ENCODE assay signal across 19 cellular contexts in genomic region chr1:209617755-209618154, GRCh38. TPM values are rescaled to one million over a fixed set of nuclear protein-coding genes. Genes with fewer than 3 reads are reported as not detected.
DNase-seq lines count a peak whose midpoint lies in the region; ATAC-seq and TF ChIP-seq lines count a peak whose summit lies in the region.
"Had no signal": no experiment of that assay in that cellular context is flagged by ENCODE, and none has a peak within 500 bp of the region (broad histone marks: within the 10 kb centered on the region; RNA-seq: fewer than 3 reads in every experiment).

No MANE protein-coding gene starts in this region.

- no peaks in the 10 kb centered on the region for H4K20me1 ChIP-seq in GM23338 (replicated peaks; ENCODE audit: insufficient read depth)
- H4K20me1 ChIP-seq in HCT116 (ENCODE audit: insufficient read depth), result no peaks in the 10 kb centered on the region

- H3K36me3 Mint-ChIP-seq in GM23338 (ENCODE audit: low read depth), result no peaks in the 10 kb centered on the region; the same call in 2 of the 3 replicates
- H3K36me3 Mint-ChIP-seq: IgD-negative memory B cell had no signal

- H2AFZ ChIP-seq in GM23338 (no peak overlapping the region), HCT116 (ENCODE audit: low read depth, low read length, poor library complexity, severe bottlenecking) (no peak overlapping the region), mesenchymal stem cell (ENCODE audit: low read depth, low read length) (no peak overlapping the region)

- H4K8ac ChIP-seq in mesenchymal stem cell (ENCODE audit: low read length), result no peak overlapping the region

- H3K36me3 ChIP-seq in GM23338 (ENCODE audit: insufficient read depth), result no peaks in the 10 kb centered on the region
- peaks cover 0 to 11% of the 10 kb centered on the region in 2 experiments; a peak in 3 of 4 replicates for H3K36me3 ChIP-seq in HCT116 (ENCODE audit: control insufficient read depth in 1 of 2, insufficient read depth in 2 of 2, low read length in 2 of 2)
- H3K36me3 ChIP-seq in psoas muscle (ENCODE audit: insufficient read depth in 1 of 2, low read depth in 1 of 2), result peaks cover 0 to 4% of the 10 kb centered on the region in 2 donors
- peaks cover 8 to 18% of the 10 kb centered on the region in 2 experiments for H3K36me3 ChIP-seq in mesenchymal stem cell (ENCODE audit: control insufficient read depth in 1 of 2, insufficient read depth in 2 of 2, low read depth in 1 of 2, low read length in 2 of 2)
- H3K36me3 ChIP-seq: BE2C had no signal

- no peak overlapping the region for H2AK5ac ChIP-seq in mesenchymal stem cell (ENCODE audit: low read length, severe bottlenecking)

- H4K91ac ChIP-seq in mesenchymal stem cell (ENCODE audit: low read length), result no peak overlapping the region

- DNase-seq in GM23338 (ENCODE audit: low spot score) (no peak), HCT116 (ENCODE audit: low read depth, low spot score) (no peak), dorsolateral prefrontal cortex (no peak), psoas muscle (no peak), SK-N-DZ (ENCODE audit: low spot score) (no peak), mesenchymal stem cell (no peak)
- DNase-seq: BE2C, EL, GF-D8, NCI-H1105, NCI-H2029 treated with DMSO at 0.1 percent for 48 hours, NCI-H226, NCI-H524, NCI-H82 had no signal

- RAD21 ChIA-PET in HCT116 (lab: Charles Lee; ENCODE audit: low non-redundant PET in 1 of 2, low total read pairs in 2 of 2, uncharacterized antibody in 2 of 2, unreplicated experiment in 2 of 2), result no interaction called here

- no peak for TF ChIP-seq CTCF in GM23338 (conservative IDR thresholded peaks at IDR 0.05; ENCODE audit: low read depth in 2 of 2)
- TF ChIP-seq CTCF in HCT116 (IDR thresholded peaks at IDR 0.05 in 2 of 3, conservative IDR thresholded peaks at IDR 0.05 in 1 of 3; ENCODE audit: borderline replicate concordance in 1 of 3, insufficient read depth in 1 of 3, low read depth in 2 of 3, low read length in 2 of 3), result no peak
- TF ChIP-seq CTCF in dorsolateral prefrontal cortex (IDR thresholded peaks at IDR 0.05 in 54 of 56, conservative IDR thresholded peaks at IDR 0.05 in 2 of 56; ENCODE audit: low read depth in 1 of 56, partially characterized antibody in 56 of 56), result no peak
- no peak for TF ChIP-seq CTCF in psoas muscle (IDR thresholded peaks at IDR 0.05)

- CTCF ChIA-PET in HCT116 (lab: Charles Lee), result no interaction called here

- no peaks in the 10 kb centered on the region for H3K27me3 ChIP-seq in GM23338 (ENCODE audit: insufficient read depth)
- no peaks in the 10 kb centered on the region for H3K27me3 ChIP-seq in HCT116 (ENCODE audit: insufficient read depth, low read length)
- no peaks in the 10 kb centered on the region for H3K27me3 ChIP-seq in dorsolateral prefrontal cortex
- H3K27me3 ChIP-seq in psoas muscle (ENCODE audit: insufficient read depth in 3 of 3, low read length in 2 of 3), result no peaks in the 10 kb centered on the region
- peaks cover 0 to 5% of the 10 kb centered on the region in 2 experiments for H3K27me3 ChIP-seq in mesenchymal stem cell (ENCODE audit: control insufficient read depth in 1 of 2, insufficient read depth in 1 of 2, low read length in 2 of 2)
- H3K27me3 ChIP-seq: BE2C, Peyer's patch had no signal

- peak; percentile 44 for ATAC-seq in GM23338
- no peak for ATAC-seq in HCT116
- ATAC-seq in psoas muscle, result no peak
- no peak for ATAC-seq in GM19324 (IDR thresholded peaks at IDR 0.05; ENCODE audit: low FRiP score, unreplicated experiment)

- H3F3A ChIP-seq in GM23338 (replicated peaks; ENCODE audit: low read depth), result no peaks in the 10 kb centered on the region

- no peaks in the 10 kb centered on the region for H3K9me3 Mint-ChIP-seq in GM23338
- H3K9me3 Mint-ChIP-seq: IgD-negative memory B cell had no signal

- no peak overlapping the region for H3K14ac ChIP-seq in mesenchymal stem cell (ENCODE audit: low read length in 2 of 2)

- intact Hi-C loops in HCT116 (cut with micrococcal nuclease), result no loop called here
- intact Hi-C loops in dorsolateral prefrontal cortex (cut with DNase I), result no loop called here
- intact Hi-C loops in psoas muscle (cut with DNase I), result no loop called here

- no TSS peak for BruUV-seq in HCT116 (replicated peaks; lab: Mats Ljungman, UMichigan)

- no peak overlapping the region for H3K9ac ChIP-seq in HCT116 (ENCODE audit: low read length)
- no peak overlapping the region for H3K9ac ChIP-seq in mesenchymal stem cell (ENCODE audit: low read length)

- no peak for TF ChIP-seq POLR2A in HCT116 (IDR thresholded peaks at IDR 0.05; ENCODE audit: borderline replicate concordance, extremely low read depth, insufficient read depth, insufficient read length)

- no peak overlapping the region for H2BK5ac ChIP-seq in mesenchymal stem cell (ENCODE audit: low read depth, low read length, poor library complexity, severe bottlenecking)

- H3K23ac ChIP-seq in mesenchymal stem cell (ENCODE audit: low read length in 2 of 2), result no peak overlapping the region

- H3K4me1 Mint-ChIP-seq in GM23338, result peaks cover 3% of the 10 kb centered on the region; the same call in 1 of the 3 replicates
- H3K4me1 Mint-ChIP-seq: IgD-negative memory B cell had no signal

- no peak overlapping the region for H2BK15ac ChIP-seq in mesenchymal stem cell (ENCODE audit: low read depth, poor library complexity, severe bottlenecking)

- H3K4ac ChIP-seq in mesenchymal stem cell (ENCODE audit: low read depth in 1 of 2, low read length in 2 of 2), result no peak overlapping the region

- H3K79me1 ChIP-seq in mesenchymal stem cell (replicated peaks; ENCODE audit: low read length, poor library complexity, severe bottlenecking), result no peaks in the 10 kb centered on the region

- H3K27ac ChIP-seq in GM23338 (ENCODE audit: low read depth) (no peak overlapping the region), HCT116 (ENCODE audit: low read depth, low read length) (no peak overlapping the region), dorsolateral prefrontal cortex (peak overlapping the region in 41 of 59 donors; percentile 8 to 87 (median 74)), psoas muscle (peak overlapping the region; percentile 82), mesenchymal stem cell (ENCODE audit: low read length, poor library complexity, severe bottlenecking) (no peak overlapping the region)
- H3K27ac ChIP-seq: Peyer's patch had no signal

- TF ChIP-seq RAD21 in HCT116 (IDR thresholded peaks at IDR 0.05; ENCODE audit: low read depth), result no peak

- H3K9me2 ChIP-seq in GM23338 (ENCODE audit: insufficient read depth), result no peaks in the 10 kb centered on the region
- no peaks in the 10 kb centered on the region for H3K9me2 ChIP-seq in HCT116 (ENCODE audit: insufficient read depth)

- H3K9me3 ChIP-seq in HCT116 (ENCODE audit: control insufficient read depth in 1 of 2, insufficient read depth in 1 of 2, low read depth in 1 of 2, low read length in 2 of 2), result no peaks in the 10 kb centered on the region
- H3K9me3 ChIP-seq in psoas muscle, result no peaks in the 10 kb centered on the region
- no peaks in the 10 kb centered on the region for H3K9me3 ChIP-seq in mesenchymal stem cell (ENCODE audit: control insufficient read depth, low read length)
- H3K9me3 ChIP-seq: BE2C, Peyer's patch had no signal

- no peak overlapping the region for H2BK120ac ChIP-seq in mesenchymal stem cell (ENCODE audit: low read depth, low read length)

- no peak overlapping the region for H3K27ac Mint-ChIP-seq in GM23338

- POLR2A ChIA-PET in HCT116 (lab: Charles Lee), result no interaction called here

- H3K4me1 ChIP-seq in GM23338 (ENCODE audit: insufficient read depth), result no peaks in the 10 kb centered on the region
- H3K4me1 ChIP-seq in HCT116 (ENCODE audit: control insufficient read depth in 1 of 2, insufficient read depth in 2 of 2, low read length in 2 of 2), result no peaks in the 10 kb centered on the region
- peaks cover 62% of the 10 kb centered on the region for H3K4me1 ChIP-seq in psoas muscle
- peaks cover 6% of the 10 kb centered on the region for H3K4me1 ChIP-seq in mesenchymal stem cell (ENCODE audit: control insufficient read depth, insufficient read depth, low read depth, low read length)
- H3K4me1 ChIP-seq: BE2C had no signal

- no peak overlapping the region; the same call in 2 of the 3 replicates for H3K4me3 Mint-ChIP-seq in GM23338
- H3K4me3 Mint-ChIP-seq: IgD-negative memory B cell had no signal

- H3K4me2 ChIP-seq in GM23338 (no peak overlapping the region), HCT116 (ENCODE audit: low read length) (no peak overlapping the region), mesenchymal stem cell (ENCODE audit: low read length, poor library complexity, severe bottlenecking) (no peak overlapping the region)

- H3K18ac ChIP-seq in mesenchymal stem cell (ENCODE audit: low read depth in 1 of 2, low read length in 2 of 2), result no peak overlapping the region

- H3K79me2 ChIP-seq in GM23338 (replicated peaks; ENCODE audit: insufficient read depth) (no peaks in the 10 kb centered on the region), HCT116 (ENCODE audit: insufficient read depth, low read length) (no peaks in the 10 kb centered on the region)

- H3K27me3 Mint-ChIP-seq in GM23338 (ENCODE audit: insufficient read depth, low read depth, poor library complexity), result peaks cover 10% of the 10 kb centered on the region

- H2BK12ac ChIP-seq in mesenchymal stem cell (ENCODE audit: low read length in 2 of 2), result no peak overlapping the region

- H3K4me3 ChIP-seq in GM23338 (no peak overlapping the region), HCT116 (replicated peaks in 1 of 2; ENCODE audit: low read depth in 1 of 2, low read length in 2 of 2) (no peak overlapping the region), dorsolateral prefrontal cortex (peak overlapping the region in 3 of 59 donors; percentile 3 to 7 (median 7)), psoas muscle (no peak overlapping the region), mesenchymal stem cell (ENCODE audit: insufficient read depth in 1 of 2, low read depth in 1 of 2, low read length in 2 of 2) (no peak overlapping the region)
- H3K4me3 ChIP-seq: Peyer's patch had no signal

- 82 to 94% (median 83%) methylated on average over 6 of the region's 6 CpGs for WGBS in psoas muscle, 3 donors
- 89% methylated on average over 3 of the region's 6 CpGs for WGBS in mesenchymal stem cell

RNA-seq across cellular contexts. Expression of gene CAMK1G, which starts 34.2 kb away (rescaled TPM):
- total RNA-seq in GM23338 (2014; rRNA removed; shearing (Covaris generic)), result 0.76 and 2.8 TPM in 2 replicates
- polyA plus RNA-seq in GM23338 (2016; fragmentation: Nextera tagmentation; extraction: Ambion mirVana), result 0.09 and 0.32 TPM in 2 replicates
- total RNA-seq in HCT116 (2021; ENCODE audit: unreplicated experiment), result not detected
- polyA plus RNA-seq in HCT116 (2012), result 0.03 and 0.16 TPM in 2 replicates
- 100 to 1,000 TPM in 8 of 120 experiments, 10 to 100 TPM in 112; 18.6 to 116 (median 67.4) TPM for total RNA-seq in dorsolateral prefrontal cortex
- under 1 TPM in 2 of 4 donors, not detected in 2; 0.42 to 0.50 TPM for total RNA-seq in psoas muscle
- 1 to 10 TPM in 1 of 3 donors, under 1 TPM in 1, not detected in 1; 0.04 to 1.4 TPM for polyA plus RNA-seq in psoas muscle
- polyA plus RNA-seq in SK-N-DZ (2014; cell fraction: cytosol; rRNA removed), result not detected in 2 replicates
- polyA plus RNA-seq in SK-N-DZ (2014; cell fraction: nucleus; rRNA removed), result not detected in 2 replicates
- 12.0 TPM for polyA plus RNA-seq in mesenchymal stem cell (2013, experiment 1 of 2)
- polyA plus RNA-seq in mesenchymal stem cell (2013, experiment 2 of 2), result 12.0 TPM
- total RNA-seq: OCI-LY7, Peyer's patch, SK-MEL-5 had no signal
- polyA plus RNA-seq: IgD-negative memory B cell had no signal

RNA-seq across cellular contexts. Expression of gene LAMB3, which starts 34.5 kb away (rescaled TPM):
- 0.52 and 0.93 TPM in 2 replicates for total RNA-seq in GM23338 (2014; rRNA removed; shearing (Covaris generic))
- 0.05 and 0.19 TPM in 2 replicates for polyA plus RNA-seq in GM23338 (2016; fragmentation: Nextera tagmentation; extraction: Ambion mirVana)
- total RNA-seq in HCT116 (2021; ENCODE audit: unreplicated experiment), result 70.2 TPM
- polyA plus RNA-seq in HCT116 (2012), result 98.9 and 197 TPM in 2 replicates
- 10 to 100 TPM in 24 of 120 experiments, 1 to 10 TPM in 96; 1.9 to 18.4 (median 7.0) TPM for total RNA-seq in dorsolateral prefrontal cortex
- total RNA-seq in psoas muscle, result 1 to 10 TPM in 3 of 4 donors, under 1 TPM in 1; 0.88 to 2.7 (median 1.8) TPM
- polyA plus RNA-seq in psoas muscle, result 1 to 10 TPM in 2 of 3 donors, under 1 TPM in 1; 0.98 to 2.6 (median 2.0) TPM
- 0.03 and 0.29 TPM in 2 replicates for polyA plus RNA-seq in SK-N-DZ (2014; cell fraction: cytosol; rRNA removed)
- polyA plus RNA-seq in SK-N-DZ (2014; cell fraction: nucleus; rRNA removed), result 0.04 TPM in 1 of 2 replicates, not detected in the other
- 8.7 TPM for polyA plus RNA-seq in mesenchymal stem cell (2013, experiment 1 of 2)
- 8.5 TPM for polyA plus RNA-seq in mesenchymal stem cell (2013, experiment 2 of 2)
- polyA plus RNA-seq: IgD-negative memory B cell had no signal

RNA-seq across cellular contexts. Expression of gene G0S2, which starts 57.5 kb away (rescaled TPM):
- 0.43 and 3.2 TPM in 2 replicates for total RNA-seq in GM23338 (2014; rRNA removed; shearing (Covaris generic))
- polyA plus RNA-seq in GM23338 (2016; fragmentation: Nextera tagmentation; extraction: Ambion mirVana) (6.0 and 8.2 TPM in 2 replicates), psoas muscle (100 to 1,000 TPM in 1 of 3 donors, 10 to 100 TPM in 2; 49.9 to 561 (median 89.0) TPM)
- total RNA-seq in HCT116 (2021; ENCODE audit: unreplicated experiment) (not detected), dorsolateral prefrontal cortex (10 to 100 TPM in 9 of 120 experiments, 1 to 10 TPM in 103, under 1 TPM in 8; 0.54 to 40.5 (median 2.6) TPM), psoas muscle (100 to 1,000 TPM in 2 of 4 donors, 10 to 100 TPM in 2; 50.0 to 468 (median 92.8) TPM)
- 0.06 TPM in 1 of 2 replicates, not detected in the other for polyA plus RNA-seq in HCT116 (2012)
- 0.75 TPM in 1 of 2 replicates, not detected in the other for polyA plus RNA-seq in SK-N-DZ (2014; cell fraction: cytosol; rRNA removed)
- polyA plus RNA-seq in SK-N-DZ (2014; cell fraction: nucleus; rRNA removed), result not detected in 2 replicates
- 81.8 TPM for polyA plus RNA-seq in mesenchymal stem cell (2013, experiment 1 of 2)
- 81.6 TPM for polyA plus RNA-seq in mesenchymal stem cell (2013, experiment 2 of 2)
- total RNA-seq: OCI-LY7 had no signal

Comparison
In these comparisons a context has a peak if more than half of its experiments do, and no peak if none do; other contexts are left out.
1. H3K27ac ChIP-seq: peak in dorsolateral prefrontal cortex (41 of 59) and psoas muscle (single experiment); none in GM23338 (single experiment), HCT116 (single experiment) and mesenchymal stem cell (single experiment).